In genomic region chr9:128636556-128637530, GRCh38 we compare ENCODE assay signal across 1 cellular context.
TF ChIP-seq lines count a peak whose summit lies in the region.

No MANE protein-coding gene starts in this region.

TF ChIP-seq in K562, 482 proteins besides CTCF, POLR2A, EP300 and RAD21:
- TF ChIP-seq GTF3C2 (IDR thresholded peaks at IDR 0.05; ENCODE audit: borderline replicate concordance, extremely low read depth, insufficient read length) (no peak), RBFOX2 (IDR thresholded peaks at IDR 0.05; ENCODE audit: low read depth, low read length) (peak; percentile 33; the same call in 1 of the 2 replicates)
